ENCODE assay signal across 10 cellular contexts in the genomic region with DNA sequence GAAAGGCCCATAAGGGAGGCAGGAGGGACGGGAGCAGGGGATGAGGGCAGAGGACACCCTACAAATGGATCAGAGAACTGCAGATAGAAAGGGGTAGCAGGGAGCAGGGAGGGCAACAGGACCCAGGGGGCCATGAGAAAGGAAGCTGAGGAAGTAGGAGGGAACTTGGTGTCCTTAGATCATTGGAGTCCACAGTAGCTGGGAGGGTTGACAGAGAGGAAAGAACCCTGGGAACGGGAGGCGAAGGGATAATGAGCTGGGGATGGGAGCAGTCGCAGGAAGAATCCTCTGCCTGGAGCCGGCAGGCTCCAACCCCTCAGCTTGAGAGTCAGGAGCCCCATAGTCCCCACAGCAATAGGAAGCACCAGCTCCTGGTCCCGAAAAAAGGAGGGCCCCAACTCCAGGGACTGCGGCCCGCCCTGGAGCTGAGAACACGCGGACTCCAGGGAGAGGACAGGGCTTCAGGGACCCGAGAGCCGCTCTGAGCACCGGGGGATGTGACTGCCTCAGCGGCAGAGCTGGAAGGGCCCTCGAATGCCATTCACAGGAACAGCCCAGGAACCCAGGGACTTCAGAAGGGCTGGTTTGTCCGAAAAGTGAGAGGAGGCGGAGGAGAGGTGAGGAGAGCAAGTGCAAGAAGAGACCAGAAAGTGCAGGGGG. TPM values are rescaled to one million over a fixed set of nuclear protein-coding genes. Genes with fewer than 3 reads are reported as not detected.
A peak's percentile ranks its signal among the peaks of the same experiment; 100 is the strongest.
DNase-seq lines count a peak whose midpoint lies in the region; ATAC-seq and TF ChIP-seq lines count a peak whose summit lies in the region.
"Had no signal": no experiment of that assay in that cellular context is flagged by ENCODE, and none has a peak within 500 bp of the region (broad histone marks: within the 10 kb centered on the region; RNA-seq: fewer than 3 reads in every experiment).

No MANE protein-coding gene starts in this region.

- H3K27ac ChIP-seq in right atrium auricular region (peak overlapping the region in 1 of 2 donors; percentile 68), urinary bladder (ENCODE audit: low read depth) (no peak overlapping the region)

- H3K4me3 ChIP-seq in right atrium auricular region: peak overlapping the region; percentile 43 to 64
- H3K4me3 ChIP-seq in urinary bladder (ENCODE audit: low read depth, low read length): peak overlapping the region; percentile 20

- H3K36me3 ChIP-seq in right atrium auricular region: no peaks in the 10 kb centered on the region
- no peaks in the 10 kb centered on the region for H3K36me3 ChIP-seq in urinary bladder (ENCODE audit: insufficient read depth)

- ATAC-seq in Right ventricle myocardium inferior (no peak), natural killer cell (peak in 2 of 3 donors; percentile 13 to 34), HG03108 (IDR thresholded peaks at IDR 0.05; ENCODE audit: unreplicated experiment) (no peak), HG03520 (IDR thresholded peaks at IDR 0.05; ENCODE audit: unreplicated experiment) (no peak), HG02571 (IDR thresholded peaks at IDR 0.05; ENCODE audit: unreplicated experiment) (no peak)

- no peaks in the 10 kb centered on the region for H3K27me3 ChIP-seq in right atrium auricular region

- H3K4me1 ChIP-seq in right atrium auricular region: peaks cover 0 to 26% of the 10 kb centered on the region in 2 donors
- H3K4me1 ChIP-seq in urinary bladder (ENCODE audit: insufficient read depth): no peaks in the 10 kb centered on the region

- H3K36me3 Mint-ChIP-seq in endothelial cell (ENCODE audit: low read depth, unreplicated experiment) (peaks cover 5% of the 10 kb centered on the region), natural killer cell (no peaks in the 10 kb centered on the region)

- intact Hi-C loops in Right ventricle myocardium inferior (cut with DNase I): loop anchor here (5.0 kb wide), 2 partner anchors 33 to 88 kb away; a partner anchor contains a TSS
- intact Hi-C loops in natural killer cell (cut with micrococcal nuclease): loop anchor here (5.0 kb wide), 1 partner anchor 33 kb away; a partner anchor contains a TSS

- no peak overlapping the region for H3K27ac Mint-ChIP-seq in endothelial cell (ENCODE audit: unreplicated experiment)
- H3K27ac Mint-ChIP-seq in natural killer cell: peak overlapping the region in 1 of 2 donors; percentile 84

- no peak for TF ChIP-seq CTCF in right atrium auricular region (IDR thresholded peaks at IDR 0.05)
- TF ChIP-seq CTCF in endothelial cell (IDR thresholded peaks at IDR 0.05; ENCODE audit: unreplicated experiment): no peak
- no peak for TF ChIP-seq CTCF in natural killer cell (IDR thresholded peaks at IDR 0.05)

- DNase-seq in right atrium auricular region (ENCODE audit: low spot score) (no peak), Right ventricle myocardium inferior (ENCODE audit: missing footprints) (no peak), endothelial cell (ENCODE audit: low spot score) (peak; percentile 16), natural killer cell (no peak)
- DNase-seq: NCI-H1105 treated with DMSO at 0.1 percent for 48 hours; stimulated activated CD4-positive, alpha-beta T cell treated with anti-CD3 and anti-CD28 coated beads, Interleukin-12 subunit alpha, Interleukin-12 subunit beta, amount 100 ng/mL, for 4 hours had no signal

- no peaks in the 10 kb centered on the region for H3K9me3 ChIP-seq in right atrium auricular region

- 23% methylated on average over 17 of the region's 17 CpGs for WGBS in urinary bladder

- H3K9me3 Mint-ChIP-seq in endothelial cell (ENCODE audit: unreplicated experiment) (no peaks in the 10 kb centered on the region), natural killer cell (no peaks in the 10 kb centered on the region)

- peak overlapping the region; percentile 86 for H3K4me3 Mint-ChIP-seq in endothelial cell (ENCODE audit: unreplicated experiment)
- H3K4me3 Mint-ChIP-seq in natural killer cell: peak overlapping the region; percentile 94

- peaks cover 35% of the 10 kb centered on the region for H3K4me1 Mint-ChIP-seq in endothelial cell (ENCODE audit: unreplicated experiment)
- H3K4me1 Mint-ChIP-seq in natural killer cell: peaks cover 44 to 48% of the 10 kb centered on the region in 2 donors

- H3K27me3 Mint-ChIP-seq in endothelial cell (ENCODE audit: unreplicated experiment) (peaks cover 6% of the 10 kb centered on the region), natural killer cell (ENCODE audit: low read depth in 2 of 2) (peaks cover 42 to 46% of the 10 kb centered on the region in 2 donors)

RNA-seq across cellular contexts. Expression of a gene that starts 32.7 kb away (rescaled TPM):
- total RNA-seq in right atrium auricular region (100 to 1,000 TPM; 272 to 536 TPM), Right ventricle myocardium inferior (249 TPM), endothelial cell (ENCODE audit: unreplicated experiment) (167 TPM), natural killer cell (1,000 to 10,000 TPM; 2,088 to 2,855 (median 2,731) TPM), urinary bladder (85.1 TPM)
- polyA plus RNA-seq in urinary bladder: 962 TPM

Comparison
In these comparisons a context has a peak if more than half of its experiments do, and no peak if none do; other contexts are left out.
1. ATAC-seq: peak in natural killer cell (2 of 3); none in Right ventricle myocardium inferior (single experiment), HG03108 (single experiment), HG03520 (single experiment) and HG02571 (single experiment).